8 cellular contexts compared by ENCODE assay signal in the genomic region with DNA sequence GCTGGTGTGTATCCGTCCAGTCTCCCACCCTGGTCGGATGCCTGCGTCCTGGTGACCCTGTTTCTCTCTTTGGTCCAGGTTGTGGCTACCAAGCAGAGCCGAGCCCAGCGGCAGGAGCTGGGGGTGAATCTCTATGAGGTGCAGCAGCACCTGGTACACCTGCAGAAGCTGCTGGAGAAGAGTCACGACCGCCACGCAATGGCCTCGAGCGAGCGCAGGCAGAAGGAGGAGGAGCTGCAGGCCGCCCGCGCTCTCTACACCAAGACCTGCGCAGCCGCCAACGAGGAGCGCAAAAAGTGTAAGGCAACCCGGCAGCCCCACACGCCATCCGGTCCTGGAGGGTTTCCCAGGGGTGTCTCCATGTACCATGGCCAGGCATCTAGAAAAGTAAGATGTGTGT.
"Had no signal": no experiment of that assay in that cellular context is flagged by ENCODE, and none has a peak within 500 bp of the region (broad histone marks: within the 10 kb centered on the region; RNA-seq: fewer than 3 reads in every experiment).

No MANE protein-coding gene starts in this region.

- H3K9me3 Mint-ChIP-seq: H9 had no signal

- H3K9ac ChIP-seq: GM23248 had no signal

- FAIRE-seq: H1, H54, HepG2 had no signal

- DNase-seq: GM23248, H9, HCEC 1CT, KBM-7 had no signal

- ATAC-seq: HepG2 had no signal

- H3K27ac ChIP-seq: GM23248, HL-60 had no signal

- H3K4me3 ChIP-seq: GM23248 had no signal

- H3K4me3 Mint-ChIP-seq: H9 had no signal

- H2AFZ ChIP-seq: GM23248 had no signal
